In genomic region chr9:93147632-93148031, GRCh38 we compare ENCODE assay signal across 1 cellular context.
TF ChIP-seq lines count a peak whose summit lies in the region.

No MANE protein-coding gene starts in this region.

TF ChIP-seq in GM12878, 131 proteins besides CTCF, POLR2A, EP300 and RAD21:
- TF ChIP-seq RAD51 (IDR thresholded peaks at IDR 0.05) (no peak), RELA (IDR thresholded peaks at IDR 0.05; ENCODE audit: borderline replicate concordance, partially characterized antibody) (no peak), TCF12 (IDR thresholded peaks at IDR 0.05; ENCODE audit: low read depth, low read length) (no peak), ZNF207 (IDR thresholded peaks at IDR 0.05; ENCODE audit: borderline replicate concordance) (no peak), NFYA (IDR thresholded peaks at IDR 0.05; ENCODE audit: borderline replicate concordance, low read depth, low read length) (no peak)
- TF ChIP-seq, protein P1, sequence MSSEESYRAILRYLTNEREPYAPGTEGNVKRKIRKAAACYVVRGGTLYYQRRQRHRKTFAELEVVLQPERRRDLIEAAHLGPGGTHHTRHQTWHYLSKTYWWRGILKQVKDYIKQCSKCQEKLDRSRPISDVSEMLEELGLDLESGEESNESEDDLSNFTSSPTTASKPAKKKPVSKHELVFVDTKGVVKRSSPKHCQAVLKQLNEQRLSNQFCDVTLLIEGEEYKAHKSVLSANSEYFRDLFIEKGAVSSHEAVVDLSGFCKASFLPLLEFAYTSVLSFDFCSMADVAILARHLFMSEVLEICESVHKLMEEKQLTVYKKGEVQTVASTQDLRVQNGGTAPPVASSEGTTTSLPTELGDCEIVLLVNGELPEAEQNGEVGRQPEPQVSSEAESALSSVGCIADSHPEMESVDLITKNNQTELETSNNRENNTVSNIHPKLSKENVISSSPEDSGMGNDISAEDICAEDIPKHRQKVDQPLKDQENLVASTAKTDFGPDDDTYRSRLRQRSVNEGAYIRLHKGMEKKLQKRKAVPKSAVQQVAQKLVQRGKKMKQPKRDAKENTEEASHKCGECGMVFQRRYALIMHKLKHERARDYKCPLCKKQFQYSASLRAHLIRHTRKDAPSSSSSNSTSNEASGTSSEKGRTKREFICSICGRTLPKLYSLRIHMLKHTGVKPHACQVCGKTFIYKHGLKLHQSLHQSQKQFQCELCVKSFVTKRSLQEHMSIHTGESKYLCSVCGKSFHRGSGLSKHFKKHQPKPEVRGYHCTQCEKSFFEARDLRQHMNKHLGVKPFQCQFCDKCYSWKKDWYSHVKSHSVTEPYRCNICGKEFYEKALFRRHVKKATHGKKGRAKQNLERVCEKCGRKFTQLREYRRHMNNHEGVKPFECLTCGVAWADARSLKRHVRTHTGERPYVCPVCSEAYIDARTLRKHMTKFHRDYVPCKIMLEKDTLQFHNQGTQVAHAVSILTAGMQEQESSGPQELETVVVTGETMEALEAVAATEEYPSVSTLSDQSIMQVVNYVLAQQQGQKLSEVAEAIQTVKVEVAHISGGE (CRISPR knock-in tag; IDR thresholded peaks at IDR 0.05) = no peak
